In genomic region chr15:39317225-39317624, GRCh38 we compare ENCODE assay signal across 19 cellular contexts.
DNase-seq lines count a peak whose midpoint lies in the region; ATAC-seq and TF ChIP-seq lines count a peak whose summit lies in the region.
"Had no signal": no experiment of that assay in that cellular context is flagged by ENCODE, and none has a peak within 500 bp of the region (broad histone marks: within the 10 kb centered on the region; RNA-seq: fewer than 3 reads in every experiment).

No MANE protein-coding gene starts in this region.

- DNase-seq in AG04450 (ENCODE audit: low read depth, low spot score) = no peak
- peak; percentile 14 for DNase-seq in hepatic stellate cell (ENCODE audit: low spot score)
- no peak for DNase-seq in spleen
- no peak for DNase-seq in NCI-H1436 (lab: John Stamatoyannopoulos, UW)
- no peak for DNase-seq in iPS-NIHi7 (ENCODE audit: extremely low spot score)
- no peak for DNase-seq in stimulated activated effector memory CD8-positive, alpha-beta T cell treated with anti-CD3 and anti-CD28 coated beads, Interleukin-12 subunit alpha, Interleukin-12 subunit beta, amount 100 ng/mL, for 72 hours (ENCODE audit: low spot score in 2 of 2)
- DNase-seq: 8988T, GDM1, MG63, NCI-H1417, NCI-H187, NCI-H446 treated with DMSO at 0.1 percent for 48 hours, NCI-H526 treated with DMSO at 0.1 percent for 48 hours, OCI-M1, SJCRH30 had no signal

- ATAC-seq in stimulated activated effector memory CD8-positive, alpha-beta T cell treated with anti-CD3 and anti-CD28 coated beads, Interleukin-12 subunit alpha, Interleukin-12 subunit beta, amount 100 ng/mL, for 72 hours = no peak
- ATAC-seq: K562 had no signal

- POLR2A ChIA-PET in AG04450 (lab: Yijun Ruan, JAX) = no interaction called here

- H3K4me3 ChIP-seq in AG04450 (ENCODE audit: low read depth, low read length) (no peak overlapping the region), spleen (no peak overlapping the region)
- H3K4me3 ChIP-seq: K562, MG63, SJCRH30 had no signal

- 92 to 100% (median 97%) methylated on average over 1 of the region's 1 CpG for WGBS in spleen, 5 donors

- H3K27me3 ChIP-seq in AG04450 (ENCODE audit: control insufficient read depth, insufficient read depth, low read length) (no peaks in the 10 kb centered on the region), spleen (replicated peaks in 1 of 7) (no peaks in the 10 kb centered on the region)
- H3K27me3 ChIP-seq: MG63, SJCRH30 had no signal

- no peak overlapping the region for H3K27ac Mint-ChIP-seq in stimulated activated effector memory CD8-positive, alpha-beta T cell treated with anti-CD3 and anti-CD28 coated beads, Interleukin-12 subunit alpha, Interleukin-12 subunit beta, amount 100 ng/mL, for 72 hours
- H3K27ac Mint-ChIP-seq: B cell, CD14-positive monocyte had no signal

- TF ChIP-seq POLR2A in spleen (IDR thresholded peaks at IDR 0.05) = no peak

- TF ChIP-seq CTCF in AG04450 (IDR thresholded peaks at IDR 0.05; ENCODE audit: low read depth, low read length) = no peak
- no peak for TF ChIP-seq CTCF in VCaP (conservative IDR thresholded peaks at IDR 0.05)
- no peak for TF ChIP-seq CTCF in spleen (IDR thresholded peaks at IDR 0.05 in 8 of 11, conservative IDR thresholded peaks at IDR 0.05 in 3 of 11)

- no peak overlapping the region for H3K4me3 Mint-ChIP-seq in stimulated activated effector memory CD8-positive, alpha-beta T cell treated with anti-CD3 and anti-CD28 coated beads, Interleukin-12 subunit alpha, Interleukin-12 subunit beta, amount 100 ng/mL, for 72 hours
- H3K4me3 Mint-ChIP-seq: B cell, CD14-positive monocyte had no signal

- no peaks in the 10 kb centered on the region for H3K36me3 ChIP-seq in spleen
- H3K36me3 ChIP-seq: MG63, SJCRH30 had no signal

- CTCF ChIA-PET in AG04450 (lab: Charles Lee) = no interaction called here

- peak overlapping the region; percentile 54 for H3K27ac ChIP-seq in AG04450 (ENCODE audit: low read depth, low read length)
- peak overlapping the region; percentile 30 for H3K27ac ChIP-seq in VCaP
- H3K27ac ChIP-seq in spleen = peak overlapping the region in 5 of 8 donors; percentile 9 to 54 (median 46)
- H3K27ac ChIP-seq: SJCRH30 had no signal

- H3K9me3 Mint-ChIP-seq in stimulated activated effector memory CD8-positive, alpha-beta T cell treated with anti-CD3 and anti-CD28 coated beads, Interleukin-12 subunit alpha, Interleukin-12 subunit beta, amount 100 ng/mL, for 72 hours = peaks cover 4% of the 10 kb centered on the region

- no peaks in the 10 kb centered on the region for H3K36me3 Mint-ChIP-seq in stimulated activated effector memory CD8-positive, alpha-beta T cell treated with anti-CD3 and anti-CD28 coated beads, Interleukin-12 subunit alpha, Interleukin-12 subunit beta, amount 100 ng/mL, for 72 hours

- H3K9me3 ChIP-seq in AG04450 (ENCODE audit: control insufficient read depth, insufficient read depth, low read length) (peaks cover 8% of the 10 kb centered on the region; the same call in 1 of the 2 replicates), spleen (peaks cover 0 to 20% (median 16%) of the 10 kb centered on the region in 8 donors)
- H3K9me3 ChIP-seq: SJCRH30 had no signal

- peaks cover 0 to 9% (median 0%) of the 10 kb centered on the region in 6 donors for H3K4me1 ChIP-seq in spleen
- H3K4me1 ChIP-seq: SJCRH30 had no signal

- intact Hi-C loops in spleen (cut with DNase I; ENCODE audit: low total_unique reads) = no loop called here

- H3K4me1 Mint-ChIP-seq in stimulated activated effector memory CD8-positive, alpha-beta T cell treated with anti-CD3 and anti-CD28 coated beads, Interleukin-12 subunit alpha, Interleukin-12 subunit beta, amount 100 ng/mL, for 72 hours = no peaks in the 10 kb centered on the region
- H3K4me1 Mint-ChIP-seq: B cell had no signal
